In the genomic region with DNA sequence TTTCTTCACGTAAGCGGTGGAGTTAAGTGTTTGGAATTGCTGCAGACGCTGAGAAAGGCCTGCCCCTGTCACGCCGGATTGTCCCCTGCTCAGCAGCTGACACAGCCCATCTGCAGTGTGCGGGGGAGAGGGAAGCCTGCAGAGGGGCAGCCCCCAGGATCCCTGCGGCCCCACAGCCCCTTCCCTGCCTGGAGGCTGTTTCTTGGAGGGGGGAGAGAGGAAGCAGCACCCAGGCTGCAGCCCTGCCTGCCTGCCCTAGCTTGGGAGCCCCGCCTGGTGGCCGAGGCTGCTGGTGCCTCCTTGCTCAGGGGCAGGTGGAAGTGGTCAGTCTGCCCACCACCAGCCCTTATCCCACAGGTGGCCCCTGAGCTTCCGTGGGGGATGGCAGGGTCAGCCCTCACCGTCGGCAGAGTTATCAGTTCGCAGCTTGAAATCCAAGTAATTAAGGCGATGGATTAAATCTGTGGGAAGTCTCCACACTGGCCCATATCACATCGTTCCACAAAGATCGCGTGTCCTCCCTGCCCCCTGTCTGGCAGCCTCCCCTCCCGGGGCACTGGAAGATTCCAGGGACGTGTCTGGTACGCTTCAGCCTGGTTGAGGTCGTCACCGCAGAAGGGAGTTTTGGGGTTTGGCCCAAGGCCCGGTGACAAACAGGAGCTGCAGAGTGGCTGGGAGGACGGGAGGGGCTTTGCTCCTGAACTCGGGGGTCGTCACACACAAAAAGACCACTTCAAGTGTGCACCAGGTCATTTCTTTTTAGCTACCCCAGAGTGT, we compare ENCODE assay signal across 22 cellular contexts. TPM values are rescaled to one million over a fixed set of nuclear protein-coding genes. Genes with fewer than 3 reads are reported as not detected.
DNase-seq lines count a peak whose midpoint lies in the region; ATAC-seq and TF ChIP-seq lines count a peak whose summit lies in the region.
"Had no signal": no experiment of that assay in that cellular context is flagged by ENCODE, and none has a peak within 500 bp of the region (broad histone marks: within the 10 kb centered on the region; RNA-seq: fewer than 3 reads in every experiment).

No MANE protein-coding gene starts in this region.

- intact Hi-C loops in PC-3 (cut with micrococcal nuclease) = no loop called here

- no peak overlapping the region for H3K18ac ChIP-seq in mesendoderm (ENCODE audit: low read length)

- H3K9me2 ChIP-seq in PC-3 (replicated peaks; ENCODE audit: low read length) = no peaks in the 10 kb centered on the region

- no peak overlapping the region for H3K56ac ChIP-seq in mesendoderm (ENCODE audit: low read length)

- H3K23ac ChIP-seq in mesendoderm (ENCODE audit: low read length) = no peak overlapping the region

- no CpG with 5 or more reads among the region's 26 CpGs for WGBS in mesendoderm (ENCODE audit: extremely low coverage, insufficient coverage, low lambda C conversion rate)

- no peak overlapping the region for H2BK5ac ChIP-seq in mesendoderm (ENCODE audit: low read length)

- H3K79me1 ChIP-seq in mesendoderm (ENCODE audit: low read length) = no peaks in the 10 kb centered on the region

- H3K9me3 ChIP-seq in PC-3 (ENCODE audit: low read length) (no peaks in the 10 kb centered on the region), thoracic aorta (no peaks in the 10 kb centered on the region), MG63 (no peaks in the 10 kb centered on the region)
- H3K9me3 ChIP-seq: adrenal gland, testis had no signal

- no peaks in the 10 kb centered on the region for H4K20me1 ChIP-seq in PC-3 (ENCODE audit: low read length)

- H3K4me2 ChIP-seq in PC-3 (ENCODE audit: low read length) (no peak overlapping the region), mesendoderm (ENCODE audit: low read length) (no peak overlapping the region)

- peaks cover 66% of the 10 kb centered on the region for H3K27me3 ChIP-seq in PC-3 (ENCODE audit: low read length)
- H3K27me3 ChIP-seq in mesendoderm (ENCODE audit: insufficient read depth, low read length, poor library complexity) = no peaks in the 10 kb centered on the region
- no peaks in the 10 kb centered on the region for H3K27me3 ChIP-seq in thoracic aorta (replicated peaks; ENCODE audit: insufficient read depth)
- H3K27me3 ChIP-seq in MG63 = no peaks in the 10 kb centered on the region
- H3K27me3 ChIP-seq: adrenal gland, testis had no signal

- CTCF ChIA-PET in PC-3 (lab: Charles Lee) = no interaction called here

- H3K4me1 ChIP-seq in PC-3 (ENCODE audit: insufficient read depth, low read length) (no peaks in the 10 kb centered on the region), mesendoderm (ENCODE audit: control insufficient read depth, low read depth, low read length) (no peaks in the 10 kb centered on the region), thoracic aorta (ENCODE audit: control insufficient read depth in 1 of 2, low read depth in 2 of 2) (peaks cover 52 to 100% of the 10 kb centered on the region in 2 donors)
- H3K4me1 ChIP-seq: adrenal gland had no signal

- no peak overlapping the region for H3K4me3 ChIP-seq in PC-3 (ENCODE audit: low read length)
- H3K4me3 ChIP-seq in mesendoderm (ENCODE audit: low read length) = no peak overlapping the region
- H3K4me3 ChIP-seq in thoracic aorta = peak overlapping the region; percentile 6
- H3K4me3 ChIP-seq in MG63 = no peak overlapping the region
- H3K4me3 ChIP-seq: adrenal gland, K562, testis had no signal

- no peak overlapping the region for H4K8ac ChIP-seq in mesendoderm (ENCODE audit: low read depth, low read length)

- no peak overlapping the region for H3K27ac ChIP-seq in PC-3 (ENCODE audit: low read length)
- peak overlapping the region; percentile 54 for H3K27ac ChIP-seq in cingulate gyrus (ENCODE audit: low read depth, low read length)
- H3K27ac ChIP-seq in mesendoderm (ENCODE audit: low read depth, low read length) = no peak overlapping the region
- H3K27ac ChIP-seq in thoracic aorta = peak overlapping the region; percentile 95 to 97
- H3K27ac ChIP-seq: adrenal gland, testis had no signal

- no peak overlapping the region for H4K5ac ChIP-seq in mesendoderm (ENCODE audit: low read length)

- POLR2A ChIA-PET in PC-3 (lab: Charles Lee; ENCODE audit: unreplicated experiment) = no interaction called here

- ATAC-seq in PC-3 (peak; percentile 46; the same call in 1 of the 2 replicates), thoracic aorta (ENCODE audit: insufficient number of reproducible peaks, low FRiP score, low read depth) (no peak)
- ATAC-seq: K562, left colon had no signal

- H3F3A ChIP-seq in PC-3 (ENCODE audit: low read length, unreplicated experiment) = no peaks in the 10 kb centered on the region

- no TSS peak for BruUV-seq in PC-3 (replicated peaks; lab: Mats Ljungman, UMichigan)

- H2BK15ac ChIP-seq in mesendoderm (replicated peaks; ENCODE audit: low read depth) = no peak overlapping the region

- H2AFZ ChIP-seq in PC-3 (ENCODE audit: low read length) = no peak overlapping the region

- H3K9ac ChIP-seq in PC-3 (ENCODE audit: low read length) (no peak overlapping the region), mesendoderm (ENCODE audit: low read length) (no peak overlapping the region)

- H3K4ac ChIP-seq in mesendoderm (ENCODE audit: low read depth, low read length) = no peak overlapping the region

- no peaks in the 10 kb centered on the region for H3K36me3 ChIP-seq in PC-3 (ENCODE audit: low read depth, low read length)
- H3K36me3 ChIP-seq in mesendoderm (ENCODE audit: control insufficient read depth, insufficient read depth, low read length) = no peaks in the 10 kb centered on the region
- H3K36me3 ChIP-seq in thoracic aorta = no peaks in the 10 kb centered on the region
- H3K36me3 ChIP-seq in MG63 = no peaks in the 10 kb centered on the region
- H3K36me3 ChIP-seq: adrenal gland had no signal

- DNase-seq in PC-3 = no peak
- DNase-seq in mesendoderm = peak; percentile 14
- no peak for DNase-seq in thoracic aorta (ENCODE audit: low spot score)
- DNase-seq in MG63 = no peak
- no peak for DNase-seq in T-helper 9 cell
- DNase-seq in activated CD4-positive, alpha-beta T cell treated with anti-CD3 and anti-CD28 coated beads for 1 hour = no peak
- DNase-seq: activated gamma-delta T cell treated with Interleukin-2 at 50 U/mL for 16 hours; adrenal gland; CD4-positive, CD25-positive, alpha-beta regulatory T cell; central memory CD4-positive, alpha-beta T cell; foreskin melanocyte; GDM1; left colon; midbrain; MV-4-11; NCI-H187 treated with DMSO at 0.1 percent for 48 hours; NCI-H2227 treated with DMSO at 0.1 percent for 48 hours; NCI-H774; testis had no signal

- H3K79me2 ChIP-seq in PC-3 (ENCODE audit: low read length) (no peaks in the 10 kb centered on the region), mesendoderm (ENCODE audit: control insufficient read depth, insufficient read depth, low read length) (no peaks in the 10 kb centered on the region)

- H2BK120ac ChIP-seq in mesendoderm (ENCODE audit: low read depth, low read length) = no peak overlapping the region

- no peak overlapping the region for H2AK5ac ChIP-seq in mesendoderm (ENCODE audit: low read length)

- TF ChIP-seq CTCF in PC-3 (conservative IDR thresholded peaks at IDR 0.05; ENCODE audit: low read depth, low read length) (peak; percentile 39), thoracic aorta (IDR thresholded peaks at IDR 0.05) (peak; percentile 26)

RNA-seq across cellular contexts. Expression of gene PRDM16, which starts 50.9 kb away (rescaled TPM):
- total RNA-seq in PC-3 (2014; rRNA removed) (0.04 and 0.17 TPM in 2 replicates), thoracic aorta (10 to 100 TPM; 68.9 to 85.4 TPM)
- 0.15 TPM for polyA plus RNA-seq in mesendoderm (2013, experiment 1 of 2)
- 0.39 TPM for polyA plus RNA-seq in mesendoderm (2013, experiment 2 of 2)
- 0.95 TPM in 1 of 2 replicates, not detected in the other for total RNA-seq in MG63 (2014; rRNA removed; shearing (Covaris generic); ENCODE audit: low replicate concordance)
- total RNA-seq: OCI-LY7 had no signal
- polyA plus RNA-seq: CD4-positive, CD25-positive, alpha-beta regulatory T cell had no signal

Comparison
In these comparisons a context has a peak if more than half of its experiments do, and no peak if none do; other contexts are left out.
1. H3K27ac ChIP-seq: peak in cingulate gyrus (single experiment) and thoracic aorta (2 of 2); none in PC-3 (single experiment) and mesendoderm (single experiment).
2. RNA of gene PRDM16, which starts 50.9 kb away (total RNA-seq): 68.9 to 85.4 TPM in thoracic aorta; 0.95 TPM in MG63 and 0.04 to 0.17 TPM in PC-3; every median in the first group is over 10 times any median in the second.